ENCODE assay signal across 8 cellular contexts in the genomic region with DNA sequence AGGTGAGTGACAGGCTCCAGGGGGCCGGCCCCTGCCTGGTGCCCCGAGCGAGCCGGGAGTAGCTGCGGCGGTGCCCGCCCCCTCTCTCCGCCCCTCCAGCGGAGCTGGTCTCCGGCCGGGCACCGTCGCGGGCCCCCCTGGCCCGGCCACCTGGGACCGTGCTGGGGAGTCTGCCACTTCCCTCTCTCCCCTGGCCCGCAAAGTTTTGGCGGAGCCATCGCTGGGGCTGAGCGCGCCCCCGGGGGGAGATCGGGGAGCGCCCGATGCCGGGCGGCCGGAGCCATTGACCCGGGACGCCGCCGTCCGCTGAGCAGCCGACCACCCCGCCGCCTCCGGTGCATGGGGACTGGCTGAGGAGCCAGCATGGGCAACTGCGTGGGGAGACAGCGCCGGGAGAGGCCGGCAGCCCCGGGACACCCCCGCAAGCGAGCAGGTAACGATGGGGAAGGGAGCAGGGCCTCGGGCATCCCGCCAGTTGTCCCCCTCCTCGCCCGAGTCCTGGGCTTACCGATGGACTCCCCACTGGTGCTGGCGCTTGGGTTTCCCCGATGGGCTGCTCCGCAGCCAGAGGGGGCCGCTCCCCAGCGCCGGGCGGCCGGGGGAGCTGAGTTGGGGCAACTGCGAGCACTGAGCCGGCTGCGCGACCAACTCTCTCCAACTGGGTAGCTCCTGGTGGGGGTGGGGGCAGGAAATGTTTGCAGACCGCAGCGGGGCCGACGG. TPM values are rescaled to one million over a fixed set of nuclear protein-coding genes. Genes with fewer than 3 reads are reported as not detected.
DNase-seq lines count a peak whose midpoint lies in the region; ATAC-seq, FAIRE-seq and TF ChIP-seq lines count a peak whose summit lies in the region.

A gene with protein sequence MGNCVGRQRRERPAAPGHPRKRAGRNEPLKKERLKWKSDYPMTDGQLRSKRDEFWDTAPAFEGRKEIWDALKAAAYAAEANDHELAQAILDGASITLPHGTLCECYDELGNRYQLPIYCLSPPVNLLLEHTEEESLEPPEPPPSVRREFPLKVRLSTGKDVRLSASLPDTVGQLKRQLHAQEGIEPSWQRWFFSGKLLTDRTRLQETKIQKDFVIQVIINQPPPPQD (plus strand): TSS at position 84 of the 720 bp plus-strand sequence. CDS start 280 bp downstream, at position 364.

- TF ChIP-seq POLR2A in K562 (conservative IDR thresholded peaks at IDR 0.05) = no peak

- H3K4me2 ChIP-seq in K562 (ENCODE audit: insufficient read depth, low read length) = peak within 1 kb of the TSS; percentile 91

- H3K36me3 ChIP-seq in K562 (ENCODE audit: control insufficient read depth, insufficient read depth, low read length) = peaks cover 16% of the 10 kb centered on the region; the same call in 2 of the 3 replicates
- no peaks in the 10 kb centered on the region for H3K36me3 ChIP-seq in iPS DF 6.9 (ENCODE audit: control insufficient read depth, insufficient read depth, low read length)

- no peak for TF ChIP-seq EP300 in K562 (IDR thresholded peaks at IDR 0.05; ENCODE audit: low read length)

- H4K20me1 ChIP-seq in K562 (replicated peaks; ENCODE audit: control insufficient read depth, insufficient read depth, low read length) = peaks cover 14% of the 10 kb centered on the region; the same call in 1 of the 2 replicates

- FAIRE-seq in K562 (lab: Jason Lieb, UNC) = no peak

- TF ChIP-seq CTCF in K562 (IDR thresholded peaks at IDR 0.05 in 2 of 3, conservative IDR thresholded peaks at IDR 0.05 in 1 of 3; ENCODE audit: insufficient read depth in 2 of 3, low read depth in 1 of 3, low read length in 3 of 3) (no peak), retinal pigment epithelial cell (conservative IDR thresholded peaks at IDR 0.05; ENCODE audit: low read depth, low read length) (no peak)

- H3K79me2 ChIP-seq in K562 (ENCODE audit: control insufficient read depth, insufficient read depth, low read length) = peaks cover 42% of the 10 kb centered on the region

- H3K4me1 ChIP-seq in K562 (replicated peaks in 1 of 2; ENCODE audit: control insufficient read depth in 2 of 2, insufficient read depth in 2 of 2, low read length in 2 of 2) (peaks cover 5 to 30% of the 10 kb centered on the region in 2 experiments; a peak in 4 of 5 replicates), iPS DF 6.9 (ENCODE audit: control insufficient read depth, insufficient read depth, low read length) (peaks cover 6% of the 10 kb centered on the region; the same call in 1 of the 2 replicates)

- H3K27ac ChIP-seq in K562 (ENCODE audit: extremely low read depth, low read depth, low read length) = peak within 1 kb of the TSS; percentile 94
- no peak within 1 kb of the TSS for H3K27ac ChIP-seq in iPS DF 6.9 (ENCODE audit: low read length)

- H3K9ac ChIP-seq in K562 (ENCODE audit: insufficient read depth in 1 of 2, low read depth in 2 of 2, low read length in 2 of 2) = peak within 1 kb of the TSS; percentile 94

- TF ChIP-seq RAD21 in K562 (CRISPR knock-in tag; conservative IDR thresholded peaks at IDR 0.05 in 1 of 2, IDR thresholded peaks at IDR 0.05 in 1 of 2) = no peak

- POLR2A ChIA-PET in K562 (lab: Yijun Ruan, JAX) = interaction anchor here (1.4 kb wide), 2 partner anchors 10 to 40 kb away, joined by 3 to 4 read pairs; no protein-coding TSS in a partner anchor

- 0% methylated on average over 24 of the region's 66 CpGs for WGBS in K562 (ENCODE audit: insufficient coverage, low coverage, missing lambda C conversion rate)
- WGBS in iPS DF 6.9 (ENCODE audit: insufficient coverage, insufficient read length) = no CpG with 5 or more reads among the region's 66 CpGs

- H3K27me3 ChIP-seq in K562 (ENCODE audit: control insufficient read depth in 2 of 2, insufficient read depth in 2 of 2, low read length in 2 of 2) (peaks cover 6 to 26% of the 10 kb centered on the region in 2 experiments; a peak in 3 of 5 replicates), iPS DF 6.9 (ENCODE audit: control insufficient read depth, insufficient read depth, low read length) (peaks cover 2% of the 10 kb centered on the region; the same call in 1 of the 2 replicates)

- ATAC-seq in HG03064 (IDR thresholded peaks at IDR 0.05; ENCODE audit: low read depth, unreplicated experiment) (peak; percentile 7), K562 (peak; percentile 4), HG03521 (IDR thresholded peaks at IDR 0.05; ENCODE audit: unreplicated experiment) (no peak)

- H3K4me3 ChIP-seq in K562 (peak within 1 kb of the TSS; percentile 97), iPS DF 6.9 (ENCODE audit: low read length) (peak within 1 kb of the TSS; percentile 79), retinal pigment epithelial cell (ENCODE audit: low read length) (peak within 1 kb of the TSS; percentile 95)

- DNase-seq in G401 (ENCODE audit: low spot score) (peak; percentile 21), SW480 (ENCODE audit: low spot score) (peak; percentile 18), K562 (ENCODE audit: extremely low read depth in 1 of 4, low spot score in 3 of 4) (peak; percentile 17 to 28 (median 25)), iPS DF 6.9 (ENCODE audit: low read depth, low spot score) (no peak), retinal pigment epithelial cell (ENCODE audit: low read depth) (no peak)
- DNase-seq in activated CD4-positive, CD25-positive, alpha-beta regulatory T cell treated with anti-CD3 and anti-CD28 coated beads, Interleukin-2, amount 50 U/mL, for 72 hours = no peak

- H3K9me3 ChIP-seq in K562 (replicated peaks; ENCODE audit: control insufficient read depth, insufficient read depth, low read depth, low read length) (no peaks in the 10 kb centered on the region), iPS DF 6.9 (ENCODE audit: control insufficient read depth, insufficient read depth, low read length) (no peaks in the 10 kb centered on the region)

- H3K9me1 ChIP-seq in K562 (ENCODE audit: control insufficient read depth, insufficient read depth, low read length) = no peaks in the 10 kb centered on the region

- intact Hi-C loops in K562 (cut with micrococcal nuclease) = no loop called here

- H2AFZ ChIP-seq in K562 (ENCODE audit: low read depth, low read length) = peak within 1 kb of the TSS; percentile 94

- CTCF ChIA-PET in K562 (lab: Yijun Ruan, JAX; ENCODE audit: low intra/inter-chr PET ratio) = no interaction called here

- in situ Hi-C loops in G401 (cut with HindIII; ENCODE audit: low sequenced_read_pairs) = no loop called here
- in situ Hi-C loops in K562 (cut with MboI) = no loop called here

- no TSS peak for BruUV-seq in K562 (replicated peaks; lab: Mats Ljungman, UMichigan)

TF ChIP-seq in K562, 482 proteins besides CTCF, POLR2A, EP300 and RAD21 (continues in another document):
- TF ChIP-seq HNRNPL (IDR thresholded peaks at IDR 0.05; ENCODE audit: low read depth, low read length) (0 out of 2 replicates have a peak, but pooled peaks have one; percentile 22), NFIC (IDR thresholded peaks at IDR 0.05) (peak; percentile 18; the same call in 1 of the 2 replicates), RB1 (IDR thresholded peaks at IDR 0.05; ENCODE audit: low read depth) (0 out of 2 replicates have a peak, but pooled peaks have one; percentile 16), GABPB1 (CRISPR knock-in tag; IDR thresholded peaks at IDR 0.05) (no peak), BRF1 (IDR thresholded peaks at IDR 0.05; ENCODE audit: borderline replicate concordance, extremely low read depth, insufficient read length) (no peak), ZNF217 (CRISPR knock-in tag; IDR thresholded peaks at IDR 0.05) (no peak), NCOA6 (IDR thresholded peaks at IDR 0.05) (peak; percentile 35; the same call in 1 of the 2 replicates), FOXK1 (CRISPR knock-in tag; IDR thresholded peaks at IDR 0.05; ENCODE audit: borderline replicate concordance) (0 out of 2 replicates have a peak, but pooled peaks have one; percentile 26)
- TF ChIP-seq, protein P1, sequence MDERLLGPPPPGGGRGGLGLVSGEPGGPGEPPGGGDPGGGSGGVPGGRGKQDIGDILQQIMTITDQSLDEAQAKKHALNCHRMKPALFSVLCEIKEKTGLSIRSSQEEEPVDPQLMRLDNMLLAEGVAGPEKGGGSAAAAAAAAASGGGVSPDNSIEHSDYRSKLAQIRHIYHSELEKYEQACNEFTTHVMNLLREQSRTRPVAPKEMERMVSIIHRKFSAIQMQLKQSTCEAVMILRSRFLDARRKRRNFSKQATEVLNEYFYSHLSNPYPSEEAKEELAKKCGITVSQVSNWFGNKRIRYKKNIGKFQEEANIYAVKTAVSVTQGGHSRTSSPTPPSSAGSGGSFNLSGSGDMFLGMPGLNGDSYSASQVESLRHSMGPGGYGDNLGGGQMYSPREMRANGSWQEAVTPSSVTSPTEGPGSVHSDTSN (CRISPR knock-in tag; IDR thresholded peaks at IDR 0.05; ENCODE audit: low read depth) = peak; percentile 50; the same call in 1 of the 2 replicates
- TF ChIP-seq, protein P1 (tag; conservative IDR thresholded peaks at IDR 0.05; ENCODE audit: low read depth) = no peak

RNA-seq across cellular contexts. Expression of the gene that starts here (rescaled TPM):
- total RNA-seq in G401 (2014; rRNA removed; shearing (Covaris generic)) = 32.5 and 39.5 TPM in 2 replicates
- 0.56 TPM in 1 of 2 replicates, not detected in the other for total RNA-seq in K562 (2011; cell fraction: chromatin; rRNA removed; ENCODE audit: low replicate concordance)
- total RNA-seq in K562 (2011; cell fraction: nucleolus; rRNA removed) = 0.67 and 0.79 TPM in 2 replicates
- 0.46 and 0.51 TPM in 2 replicates for total RNA-seq in K562 (2011; cell fraction: nucleoplasm; rRNA removed)
- total RNA-seq in K562 (2014; rRNA removed) (1.1 and 2.2 TPM in 2 replicates), K562 (2014; rRNA removed; fragmentation: Illumina TruSeq; extraction: Trizol) (0.11 and 0.13 TPM in 2 replicates), K562 (2015; rRNA removed; fragmentation: Illumina TruSeq; extraction: Trizol) (0.75 and 1.0 TPM in 2 replicates), K562 (2021) (1.3 and 2.2 TPM in 2 replicates)
- polyA plus RNA-seq in K562 (2011; rRNA removed) (0.61 and 1.0 TPM in 2 replicates), K562 (2014; fragmentation: Illumina TruSeq; extraction: Trizol) (0.52 and 0.91 TPM in 2 replicates), K562 (2014; fragmentation: Nextera tagmentation; extraction: Ambion mirVana) (under 1 TPM in 1 of 2 experiments, not detected in 1; 0.08 TPM), K562 (2014; rRNA removed) (0.92 and 1.6 TPM in 2 replicates)
- polyA plus RNA-seq in K562 (2011; cell fraction: cytosol; rRNA removed) = 1.5 and 3.4 TPM in 2 replicates
- 0.81 and 1.5 TPM in 2 replicates for polyA plus RNA-seq in K562 (2011; cell fraction: nucleus; rRNA removed)
- polyA plus RNA-seq in K562 (2012) = 1.6 and 2.6 TPM in 2 replicates
- 0.30 and 0.49 TPM in 2 replicates for polyA minus RNA-seq in K562 (2011; rRNA and poly(A)+ RNA removed)
- polyA minus RNA-seq in K562 (2011; cell fraction: cytosol; rRNA and poly(A)+ RNA removed) = 0.73 and 1.1 TPM in 2 replicates
- 0.27 and 0.44 TPM in 2 replicates for polyA minus RNA-seq in K562 (2011; cell fraction: nucleus; rRNA and poly(A)+ RNA removed)

Comparison
In these comparisons a context has a peak if more than half of its experiments do, and no peak if none do; other contexts are left out.
1. RNA of the gene that starts here (total RNA-seq): 32.5 to 39.5 TPM in G401; 0.11 to 2.2 TPM in K562; every median in the first group is over 10 times any median in the second.
2. DNase-seq: peak in G401 (single experiment), SW480 (single experiment) and K562 (4 of 4); none in iPS DF 6.9 (single experiment), retinal pigment epithelial cell (single experiment) and activated CD4-positive, CD25-positive, alpha-beta regulatory T cell treated with anti-CD3 and anti-CD28 coated beads, Interleukin-2, amount 50 U/mL, for 72 hours (single experiment).
3. Peak in every context shown above with its lines, with median percentiles within 50 percentile points of each other: H3K4me3 ChIP-seq.